In genomic region chr4:87270144-87270543, GRCh38 we compare ENCODE assay signal across 8 cellular contexts. TPM values are rescaled to one million over a fixed set of nuclear protein-coding genes. Genes with fewer than 3 reads are reported as not detected.
A peak's percentile ranks its signal among the peaks of the same experiment; 100 is the strongest.
DNase-seq lines count a peak whose midpoint lies in the region; ATAC-seq and TF ChIP-seq lines count a peak whose summit lies in the region.

No MANE protein-coding gene starts in this region.

- peak overlapping the region; percentile 2 to 42 for H3K9ac ChIP-seq in liver (ENCODE audit: low read depth in 1 of 2, low read length in 2 of 2)

- H3K9me3 ChIP-seq in liver (ENCODE audit: control insufficient read depth in 4 of 4, low read length in 3 of 4), result no peaks in the 10 kb centered on the region

- H3K36me3 Mint-ChIP-seq in activated T-helper 17 cell treated with anti-CD3 and anti-CD28 coated beads, Interleukin-2, amount 50 U/mL, for 72 hours (ENCODE audit: low read depth), result no peaks in the 10 kb centered on the region

- TF ChIP-seq CTCF in astrocyte of the spinal cord (IDR thresholded peaks at IDR 0.05; ENCODE audit: low read depth, low read length), result peak; percentile 62
- peak; percentile 74 for TF ChIP-seq CTCF in liver (IDR thresholded peaks at IDR 0.05; ENCODE audit: low read depth, low read length, missing input control)

- no peaks in the 10 kb centered on the region for H3K27me3 ChIP-seq in liver (ENCODE audit: control insufficient read depth in 4 of 4, insufficient read depth in 4 of 4, low read length in 3 of 4)

- in situ Hi-C loops in astrocyte of the spinal cord (cut with HindIII; ENCODE audit: low sequenced_read_pairs), result no loop called here

- H3K27me3 Mint-ChIP-seq in activated T-helper 17 cell treated with anti-CD3 and anti-CD28 coated beads, Interleukin-2, amount 50 U/mL, for 72 hours, result peaks cover 23% of the 10 kb centered on the region

- no peak for ATAC-seq in HG03457 (IDR thresholded peaks at IDR 0.05; ENCODE audit: unreplicated experiment)
- ATAC-seq in activated T-helper 17 cell treated with anti-CD3 and anti-CD28 coated beads, Interleukin-2, amount 50 U/mL, for 72 hours (replicated peaks), result no peak

- peak; percentile 96 for TF ChIP-seq RAD21 in liver (IDR thresholded peaks at IDR 0.05)

- no peak overlapping the region for H3K4me3 Mint-ChIP-seq in activated T-helper 17 cell treated with anti-CD3 and anti-CD28 coated beads, Interleukin-2, amount 50 U/mL, for 72 hours

- H3K4me3 ChIP-seq in astrocyte of the spinal cord (ENCODE audit: low read depth, low read length), result no peak overlapping the region
- H3K4me3 ChIP-seq in liver (ENCODE audit: low read depth in 1 of 3, low read length in 3 of 3), result no peak overlapping the region

- H3K27ac ChIP-seq in liver (ENCODE audit: low read depth in 1 of 2, low read length in 2 of 2), result no peak overlapping the region

- no peaks in the 10 kb centered on the region for H3K9me3 Mint-ChIP-seq in activated T-helper 17 cell treated with anti-CD3 and anti-CD28 coated beads, Interleukin-2, amount 50 U/mL, for 72 hours

- WGBS in liver, result 25% methylated on average over 3 of the region's 3 CpGs

- no peak overlapping the region for H3K27ac Mint-ChIP-seq in activated T-helper 17 cell treated with anti-CD3 and anti-CD28 coated beads, Interleukin-2, amount 50 U/mL, for 72 hours

- H3K4me1 ChIP-seq in liver (ENCODE audit: control insufficient read depth in 4 of 4, insufficient read depth in 4 of 4, low read length in 3 of 4), result peaks cover 0 to 9% (median 2%) of the 10 kb centered on the region in 4 donors

- no peaks in the 10 kb centered on the region for H3K4me1 Mint-ChIP-seq in activated T-helper 17 cell treated with anti-CD3 and anti-CD28 coated beads, Interleukin-2, amount 50 U/mL, for 72 hours

- peak; percentile 41 for DNase-seq in SIG-M5 treated with dmso at 0.1 percent for 504 hours (lab: John Stamatoyannopoulos, UW; ENCODE audit: unreplicated experiment)
- DNase-seq in SIG-M5 (lab: John Stamatoyannopoulos, UW), result no peak
- peak; percentile 18 to 64 (median 26) for DNase-seq in NCI-H1417 (lab: John Stamatoyannopoulos, UW)
- peak; percentile 51 for DNase-seq in astrocyte of the spinal cord (ENCODE audit: low read depth, low spot score)
- no peak for DNase-seq in T-helper 9 cell

- no peaks in the 10 kb centered on the region for H3K36me3 ChIP-seq in liver (ENCODE audit: control insufficient read depth in 4 of 4, insufficient read depth in 3 of 4, low read depth in 1 of 4, low read length in 3 of 4)

TF ChIP-seq in liver, 16 proteins besides CTCF, POLR2A, EP300 and RAD21:
- no peak for TF ChIP-seq REST (IDR thresholded peaks at IDR 0.05)
- peak in 1 of 2 donors; percentile 24 for TF ChIP-seq HNF4A (conservative IDR thresholded peaks at IDR 0.05)

RNA-seq across cellular contexts. Expression of gene KLHL8, which starts 49.7 kb away (rescaled TPM):
- 10 to 100 TPM in 1 of 2 donors, 1 to 10 TPM in 1; 7.4 to 14.4 TPM for total RNA-seq in liver
- polyA plus RNA-seq in liver, result 1 to 10 TPM; 2.9 TPM
- total RNA-seq in activated T-helper 17 cell treated with anti-CD3 and anti-CD28 coated beads, Interleukin-2, amount 50 U/mL, for 72 hours, result 10 to 100 TPM in 1 of 2 donors, 1 to 10 TPM in 1; 5.6 to 12.0 TPM

RNA-seq across cellular contexts. Expression of gene HSD17B13, which starts 52.5 kb away (rescaled TPM):
- total RNA-seq in liver, result 10 to 100 TPM in 1 of 2 donors, under 1 TPM in 1; 0.09 to 20.3 TPM
- polyA plus RNA-seq in liver, result 10 to 100 TPM; 25.3 to 61.7 TPM
- under 1 TPM in 1 of 2 donors, not detected in 1; 0.11 TPM for total RNA-seq in activated T-helper 17 cell treated with anti-CD3 and anti-CD28 coated beads, Interleukin-2, amount 50 U/mL, for 72 hours

Comparison
In these comparisons a context has a peak if more than half of its experiments do, and no peak if none do; other contexts are left out.
1. DNase-seq: peak in SIG-M5 treated with dmso at 0.1 percent for 504 hours (single experiment), NCI-H1417 (3 of 3) and astrocyte of the spinal cord (single experiment); none in SIG-M5 (single experiment) and T-helper 9 cell (single experiment).